In genomic region chrX:109842611-109843010, GRCh38 we compare ENCODE assay signal across 16 cellular contexts.
DNase-seq lines count a peak whose midpoint lies in the region; ATAC-seq and TF ChIP-seq lines count a peak whose summit lies in the region.
"Had no signal": no experiment of that assay in that cellular context is flagged by ENCODE, and none has a peak within 500 bp of the region (broad histone marks: within the 10 kb centered on the region; RNA-seq: fewer than 3 reads in every experiment).

No MANE protein-coding gene starts in this region.

- H3K4me1 Mint-ChIP-seq in activated naive CD8-positive, alpha-beta T cell treated with anti-CD3 and anti-CD28 coated beads, Interleukin-2, amount 50 U/mL, for 24 hours: peaks cover 40% of the 10 kb centered on the region
- H3K4me1 Mint-ChIP-seq in activated naive CD8-positive, alpha-beta T cell treated with anti-CD3 and anti-CD28 coated beads for 36 hours: peaks cover 7% of the 10 kb centered on the region
- H3K4me1 Mint-ChIP-seq in activated T-helper 1 cell treated with anti-CD3 and anti-CD28 coated beads, Interleukin-12 subunit alpha, Interleukin-12 subunit beta, Interleukin-2, Interleukin-4 antibody, amounts not matched to agents 30 ng/mL and 10 ng/mL and 1 ng/mL, durations not matched to agents 14 hours and 24 hours and 36 hours (ENCODE audit: low read depth): peaks cover 11% of the 10 kb centered on the region
- H3K4me1 Mint-ChIP-seq in activated naive CD4-positive, alpha-beta T cell treated with anti-CD3 and anti-CD28 coated beads for 36 hours (ENCODE audit: low read depth): peaks cover 21% of the 10 kb centered on the region
- H3K4me1 Mint-ChIP-seq: CD8-positive, alpha-beta memory T cell had no signal

- ATAC-seq in activated naive CD8-positive, alpha-beta T cell treated with anti-CD3 and anti-CD28 coated beads, Interleukin-2, amount 50 U/mL, for 24 hours: no peak
- ATAC-seq: HCT116 had no signal

- TF ChIP-seq CTCF in epithelial cell of esophagus (IDR thresholded peaks at IDR 0.05; ENCODE audit: insufficient read depth, low read depth, low read length, missing control alignments) (no peak), smooth muscle cell (IDR thresholded peaks at IDR 0.05; ENCODE audit: borderline replicate concordance, insufficient read depth, poor library complexity, severe bottlenecking) (no peak)

- no peaks in the 10 kb centered on the region for H3K27me3 ChIP-seq in smooth muscle cell (ENCODE audit: low read depth)

- no peaks in the 10 kb centered on the region for H3K79me2 ChIP-seq in smooth muscle cell (ENCODE audit: low read depth)

- intact Hi-C loops in activated T-helper 1 cell treated with anti-CD3 and anti-CD28 coated beads, Interleukin-12 subunit alpha, Interleukin-12 subunit beta, Interleukin-2, Interleukin-4 antibody, amounts not matched to agents 30 ng/mL and 10 ng/mL and 1 ng/mL, durations not matched to agents 14 hours and 24 hours and 36 hours (cut with micrococcal nuclease): loop anchor here (5.0 kb wide), 2 partner anchors 135 to 305 kb away; partner anchors contain the start of gene NXT2
- intact Hi-C loops in activated naive CD4-positive, alpha-beta T cell treated with anti-CD3 and anti-CD28 coated beads for 36 hours (cut with micrococcal nuclease): loop anchor here (1.0 to 10.0 kb wide), 7 partner anchors 110 to 1750 kb away; partner anchors contain the start of genes AMMECR1, ATG4A and PSMD10

- peaks cover 18% of the 10 kb centered on the region for H3K4me1 ChIP-seq in smooth muscle cell (ENCODE audit: low read depth)

- peak overlapping the region; percentile 96 for H3K27ac ChIP-seq in smooth muscle cell (ENCODE audit: low read depth)
- H3K27ac ChIP-seq: 22Rv1, BLaER1, GM23248, HL-60 had no signal

- H3K9me3 Mint-ChIP-seq in activated naive CD8-positive, alpha-beta T cell treated with anti-CD3 and anti-CD28 coated beads, Interleukin-2, amount 50 U/mL, for 24 hours: no peaks in the 10 kb centered on the region
- no peaks in the 10 kb centered on the region for H3K9me3 Mint-ChIP-seq in activated naive CD8-positive, alpha-beta T cell treated with anti-CD3 and anti-CD28 coated beads for 36 hours
- H3K9me3 Mint-ChIP-seq in activated T-helper 1 cell treated with anti-CD3 and anti-CD28 coated beads, Interleukin-12 subunit alpha, Interleukin-12 subunit beta, Interleukin-2, Interleukin-4 antibody, amounts not matched to agents 30 ng/mL and 10 ng/mL and 1 ng/mL, durations not matched to agents 14 hours and 24 hours and 36 hours: no peaks in the 10 kb centered on the region
- H3K9me3 Mint-ChIP-seq in activated naive CD4-positive, alpha-beta T cell treated with anti-CD3 and anti-CD28 coated beads for 36 hours: no peaks in the 10 kb centered on the region
- H3K9me3 Mint-ChIP-seq: CD8-positive, alpha-beta memory T cell had no signal

- H3K9me3 ChIP-seq in smooth muscle cell (replicated peaks; ENCODE audit: low read depth): no peaks in the 10 kb centered on the region
- H3K9me3 ChIP-seq: BLaER1, Caco-2 had no signal

- H3K4me3 Mint-ChIP-seq in activated naive CD8-positive, alpha-beta T cell treated with anti-CD3 and anti-CD28 coated beads, Interleukin-2, amount 50 U/mL, for 24 hours: no peak overlapping the region
- H3K4me3 Mint-ChIP-seq in activated naive CD8-positive, alpha-beta T cell treated with anti-CD3 and anti-CD28 coated beads for 36 hours: no peak overlapping the region
- no peak overlapping the region for H3K4me3 Mint-ChIP-seq in activated T-helper 1 cell treated with anti-CD3 and anti-CD28 coated beads, Interleukin-12 subunit alpha, Interleukin-12 subunit beta, Interleukin-2, Interleukin-4 antibody, amounts not matched to agents 30 ng/mL and 10 ng/mL and 1 ng/mL, durations not matched to agents 14 hours and 24 hours and 36 hours
- no peak overlapping the region for H3K4me3 Mint-ChIP-seq in activated naive CD4-positive, alpha-beta T cell treated with anti-CD3 and anti-CD28 coated beads for 36 hours
- H3K4me3 Mint-ChIP-seq: CD8-positive, alpha-beta memory T cell had no signal

- no peaks in the 10 kb centered on the region for H3K36me3 Mint-ChIP-seq in activated naive CD8-positive, alpha-beta T cell treated with anti-CD3 and anti-CD28 coated beads, Interleukin-2, amount 50 U/mL, for 24 hours (ENCODE audit: low read depth)
- H3K36me3 Mint-ChIP-seq in activated naive CD8-positive, alpha-beta T cell treated with anti-CD3 and anti-CD28 coated beads for 36 hours: no peaks in the 10 kb centered on the region
- no peaks in the 10 kb centered on the region for H3K36me3 Mint-ChIP-seq in activated T-helper 1 cell treated with anti-CD3 and anti-CD28 coated beads, Interleukin-12 subunit alpha, Interleukin-12 subunit beta, Interleukin-2, Interleukin-4 antibody, amounts not matched to agents 30 ng/mL and 10 ng/mL and 1 ng/mL, durations not matched to agents 14 hours and 24 hours and 36 hours (ENCODE audit: low read depth)
- no peaks in the 10 kb centered on the region for H3K36me3 Mint-ChIP-seq in activated naive CD4-positive, alpha-beta T cell treated with anti-CD3 and anti-CD28 coated beads for 36 hours (ENCODE audit: low read depth)
- H3K36me3 Mint-ChIP-seq: CD8-positive, alpha-beta memory T cell had no signal

- H3K9ac ChIP-seq in smooth muscle cell (ENCODE audit: low read depth): no peak overlapping the region
- H3K9ac ChIP-seq: BLaER1, GM23248 had no signal

- peak overlapping the region; percentile 95 for H3K27ac Mint-ChIP-seq in activated naive CD8-positive, alpha-beta T cell treated with anti-CD3 and anti-CD28 coated beads, Interleukin-2, amount 50 U/mL, for 24 hours
- no peak overlapping the region for H3K27ac Mint-ChIP-seq in activated naive CD8-positive, alpha-beta T cell treated with anti-CD3 and anti-CD28 coated beads for 36 hours
- H3K27ac Mint-ChIP-seq in activated T-helper 1 cell treated with anti-CD3 and anti-CD28 coated beads, Interleukin-12 subunit alpha, Interleukin-12 subunit beta, Interleukin-2, Interleukin-4 antibody, amounts not matched to agents 30 ng/mL and 10 ng/mL and 1 ng/mL, durations not matched to agents 14 hours and 24 hours and 36 hours: peak overlapping the region; percentile 12
- H3K27ac Mint-ChIP-seq in activated naive CD4-positive, alpha-beta T cell treated with anti-CD3 and anti-CD28 coated beads for 36 hours: no peak overlapping the region
- H3K27ac Mint-ChIP-seq: CD8-positive, alpha-beta memory T cell had no signal

- no peak overlapping the region for H3K4me2 ChIP-seq in smooth muscle cell
- H3K4me2 ChIP-seq: BLaER1 had no signal

- H3F3A ChIP-seq in smooth muscle cell (ENCODE audit: low read depth): no peaks in the 10 kb centered on the region

- 66% methylated on average over 6 of the region's 6 CpGs for WGBS in smooth muscle cell (ENCODE audit: low lambda C conversion rate)

- H2AFZ ChIP-seq in smooth muscle cell (ENCODE audit: low read depth): no peak overlapping the region
- H2AFZ ChIP-seq: GM23248 had no signal

- H3K4me3 ChIP-seq in epithelial cell of esophagus (ENCODE audit: low read length) (no peak overlapping the region), smooth muscle cell (no peak overlapping the region)
- H3K4me3 ChIP-seq: BLaER1, GM23248 had no signal

- no peaks in the 10 kb centered on the region for H4K20me1 ChIP-seq in smooth muscle cell (ENCODE audit: low read depth)
- H4K20me1 ChIP-seq: BLaER1 had no signal

- no peak for DNase-seq in activated naive CD8-positive, alpha-beta T cell treated with anti-CD3 and anti-CD28 coated beads, Interleukin-2, amount 50 U/mL, for 24 hours
- DNase-seq in activated naive CD8-positive, alpha-beta T cell treated with anti-CD3 and anti-CD28 coated beads for 36 hours: no peak
- DNase-seq in activated T-helper 1 cell treated with anti-CD3 and anti-CD28 coated beads, Interleukin-12 subunit alpha, Interleukin-12 subunit beta, Interleukin-2, Interleukin-4 antibody, amounts not matched to agents 30 ng/mL and 10 ng/mL and 1 ng/mL, durations not matched to agents 14 hours and 24 hours and 36 hours (ENCODE audit: low spot score): no peak
- peak; percentile 29 for DNase-seq in epithelial cell of esophagus (ENCODE audit: low read depth)
- DNase-seq in smooth muscle cell (lab: John Stamatoyannopoulos, UW; ENCODE audit: unreplicated experiment): no peak
- no peak for DNase-seq in NCI-H1694 (lab: John Stamatoyannopoulos, UW)
- DNase-seq in NCI-H774 (lab: John Stamatoyannopoulos, UW): no peak
- DNase-seq in activated naive CD4-positive, alpha-beta T cell treated with anti-CD3 and anti-CD28 coated beads for 36 hours: no peak
- DNase-seq: Caco-2; CD8-positive, alpha-beta memory T cell; GF-D8 had no signal

- no peaks in the 10 kb centered on the region for H3K27me3 Mint-ChIP-seq in activated naive CD8-positive, alpha-beta T cell treated with anti-CD3 and anti-CD28 coated beads, Interleukin-2, amount 50 U/mL, for 24 hours
- H3K27me3 Mint-ChIP-seq in activated naive CD8-positive, alpha-beta T cell treated with anti-CD3 and anti-CD28 coated beads for 36 hours: no peaks in the 10 kb centered on the region
- H3K27me3 Mint-ChIP-seq in activated T-helper 1 cell treated with anti-CD3 and anti-CD28 coated beads, Interleukin-12 subunit alpha, Interleukin-12 subunit beta, Interleukin-2, Interleukin-4 antibody, amounts not matched to agents 30 ng/mL and 10 ng/mL and 1 ng/mL, durations not matched to agents 14 hours and 24 hours and 36 hours (ENCODE audit: insufficient read depth): no peaks in the 10 kb centered on the region
- H3K27me3 Mint-ChIP-seq in activated naive CD4-positive, alpha-beta T cell treated with anti-CD3 and anti-CD28 coated beads for 36 hours (ENCODE audit: low read depth): no peaks in the 10 kb centered on the region
- H3K27me3 Mint-ChIP-seq: CD8-positive, alpha-beta memory T cell had no signal

- no peaks in the 10 kb centered on the region for H3K36me3 ChIP-seq in smooth muscle cell (ENCODE audit: low read depth)
- H3K36me3 ChIP-seq: BLaER1 had no signal

- CTCF ChIA-PET in activated naive CD4-positive, alpha-beta T cell treated with anti-CD3 and anti-CD28 coated beads for 36 hours (lab: Charles Lee): interaction anchor here (1.3 to 1.9 kb wide), 2 partner anchors 14 to 15 kb away, joined by 3 to 7 read pairs; no protein-coding TSS in a partner anchor

Comparison
In these comparisons a context has a peak if more than half of its experiments do, and no peak if none do; other contexts are left out.
1. H3K27ac Mint-ChIP-seq: peak in activated naive CD8-positive, alpha-beta T cell treated with anti-CD3 and anti-CD28 coated beads, Interleukin-2, amount 50 U/mL, for 24 hours (single experiment) and activated T-helper 1 cell treated with anti-CD3 and anti-CD28 coated beads, Interleukin-12 subunit alpha, Interleukin-12 subunit beta, Interleukin-2, Interleukin-4 antibody, amounts not matched to agents 30 ng/mL and 10 ng/mL and 1 ng/mL, durations not matched to agents 14 hours and 24 hours and 36 hours (single experiment); none in activated naive CD8-positive, alpha-beta T cell treated with anti-CD3 and anti-CD28 coated beads for 36 hours (single experiment) and activated naive CD4-positive, alpha-beta T cell treated with anti-CD3 and anti-CD28 coated beads for 36 hours (single experiment).